Comparison of ENCODE assay signal across 1 cellular context in genomic region chr20:24738058-24738775, GRCh38.
TF ChIP-seq lines count a peak whose summit lies in the region.

No MANE protein-coding gene starts in this region.

TF ChIP-seq in SK-N-SH treated with all-trans-retinoic acid at 6 μM for 48 hours, 23 proteins besides CTCF, POLR2A, EP300 and RAD21 (continued from another document):
- TF ChIP-seq CSRNP3 (CRISPR knock-in tag; IDR thresholded peaks at IDR 0.05), result no peak
- TF ChIP-seq CREB5 (CRISPR knock-in tag; IDR thresholded peaks at IDR 0.05; ENCODE audit: low read depth), result no peak
- no peak for TF ChIP-seq SNAI2 (CRISPR knock-in tag; IDR thresholded peaks at IDR 0.05)
- no peak for TF ChIP-seq GLIS3 (CRISPR knock-in tag; IDR thresholded peaks at IDR 0.05)
